ENCODE assay signal across 25 cellular contexts in genomic region chr1:163885510-163885909, GRCh38.
A peak's percentile ranks its signal among the peaks of the same experiment; 100 is the strongest.
DNase-seq lines count a peak whose midpoint lies in the region; ATAC-seq, FAIRE-seq and TF ChIP-seq lines count a peak whose summit lies in the region.
"Had no signal": no experiment of that assay in that cellular context is flagged by ENCODE, and none has a peak within 500 bp of the region (broad histone marks: within the 10 kb centered on the region; RNA-seq: fewer than 3 reads in every experiment).

No MANE protein-coding gene starts in this region.

- H3K27me3 ChIP-seq in HepG2 (ENCODE audit: control insufficient read depth in 1 of 2, insufficient read depth in 2 of 2, low read length in 2 of 2) = no peaks in the 10 kb centered on the region
- H3K27me3 ChIP-seq in right lobe of liver = no peaks in the 10 kb centered on the region
- no peaks in the 10 kb centered on the region for H3K27me3 ChIP-seq in bronchial epithelial cell (ENCODE audit: control insufficient read depth, insufficient read depth, low read length)
- H3K27me3 ChIP-seq in upper lobe of right lung = no peaks in the 10 kb centered on the region
- no peaks in the 10 kb centered on the region for H3K27me3 ChIP-seq in H7 (ENCODE audit: control insufficient read depth, insufficient read depth, low read length)
- H3K27me3 ChIP-seq: BLaER1 treated with 17β-estradiol and CSF1 and Interleukin-3, amounts not matched to agents 10 nM and 100 nM had no signal

- no peak for TF ChIP-seq RAD21 in HepG2 (CRISPR knock-in tag; IDR thresholded peaks at IDR 0.05)

- POLR2A ChIA-PET in HepG2 (lab: Yijun Ruan, JAX) = no interaction called here

- in situ Hi-C loops in HepG2 (cut with HindIII; ENCODE audit: extremely low pct_ligation_motif_present, low pct_unique_long_range_greater_than_20kb) = no loop called here

- intact Hi-C loops in HepG2 (cut with micrococcal nuclease; ENCODE audit: unreplicated experiment) (no loop called here), right lobe of liver (cut with DNase I) (no loop called here), upper lobe of right lung (cut with DNase I) (no loop called here)

- 54% methylated on average over 8 of the region's 8 CpGs for WGBS in HepG2 (ENCODE audit: low lambda C conversion rate)
- WGBS in right lobe of liver (ENCODE audit: insufficient coverage, low coverage, low lambda C conversion rate, missing lambda C conversion rate) = 65% methylated on average over 2 of the region's 8 CpGs

- H3K79me2 ChIP-seq in HepG2 (ENCODE audit: insufficient read depth, low read length) = no peaks in the 10 kb centered on the region

- TF ChIP-seq EP300 in HepG2 (IDR thresholded peaks at IDR 0.05; ENCODE audit: low read depth in 2 of 2, low read length in 2 of 2) (no peak), HepG2 (CRISPR knock-in tag; IDR thresholded peaks at IDR 0.05; ENCODE audit: borderline replicate concordance) (no peak)

- FAIRE-seq in HepG2 (lab: Jason Lieb, UNC) (no peak), bronchial epithelial cell (lab: Jason Lieb, UNC) (peak; percentile 18)
- FAIRE-seq: A549, GM12878, GM12892, GM18507 had no signal

- no peak overlapping the region for H3K4me2 ChIP-seq in HepG2 (ENCODE audit: low read depth, low read length)
- H3K4me2 ChIP-seq: A549; BLaER1 treated with 17β-estradiol and CSF1 and Interleukin-3, amounts not matched to agents 10 nM and 100 nM had no signal

- TF ChIP-seq POLR2A in HepG2 (IDR thresholded peaks at IDR 0.05; ENCODE audit: insufficient read depth in 1 of 2, low read depth in 2 of 2, low read length in 2 of 2) (no peak), right lobe of liver (IDR thresholded peaks at IDR 0.05) (no peak)

- TF ChIP-seq CTCF in HepG2 (CRISPR knock-in tag; IDR thresholded peaks at IDR 0.05) = no peak
- no peak for TF ChIP-seq CTCF in right lobe of liver (IDR thresholded peaks at IDR 0.05)
- no peak for TF ChIP-seq CTCF in bronchial epithelial cell (IDR thresholded peaks at IDR 0.05; ENCODE audit: insufficient read depth, low read length, severe bottlenecking)
- no peak for TF ChIP-seq CTCF in upper lobe of right lung (IDR thresholded peaks at IDR 0.05)

- CTCF ChIA-PET in HepG2 (lab: Yijun Ruan, JAX; ENCODE audit: low intra/inter-chr PET ratio, low total read pairs) = no interaction called here

- H3K36me3 ChIP-seq in HepG2 (replicated peaks in 1 of 2; ENCODE audit: control insufficient read depth in 1 of 2, insufficient read depth in 2 of 2, low read length in 2 of 2) (no peaks in the 10 kb centered on the region), right lobe of liver (no peaks in the 10 kb centered on the region), bronchial epithelial cell (ENCODE audit: control insufficient read depth, insufficient read depth, low read length) (no peaks in the 10 kb centered on the region), upper lobe of right lung (no peaks in the 10 kb centered on the region), H7 (replicated peaks; ENCODE audit: control insufficient read depth, insufficient read depth, low read length) (no peaks in the 10 kb centered on the region)
- H3K36me3 ChIP-seq: BLaER1 treated with 17β-estradiol and CSF1 and Interleukin-3, amounts not matched to agents 10 nM and 100 nM had no signal

- H3K4me3 ChIP-seq in HepG2 (replicated peaks in 1 of 3; ENCODE audit: insufficient read depth in 1 of 3, low read depth in 2 of 3, low read length in 3 of 3) (no peak overlapping the region), right lobe of liver (no peak overlapping the region), bronchial epithelial cell (ENCODE audit: low read depth, low read length) (no peak overlapping the region), upper lobe of right lung (no peak overlapping the region), H7 (ENCODE audit: insufficient read depth, low read depth, low read length) (no peak overlapping the region)
- H3K4me3 ChIP-seq: A549; BLaER1 treated with 17β-estradiol and CSF1 and Interleukin-3, amounts not matched to agents 10 nM and 100 nM; GM12878 had no signal

- H4K20me1 ChIP-seq in HepG2 (ENCODE audit: insufficient read depth, low read length) = no peaks in the 10 kb centered on the region
- H4K20me1 ChIP-seq: BLaER1 treated with 17β-estradiol and CSF1 and Interleukin-3, amounts not matched to agents 10 nM and 100 nM had no signal

- H3K27ac ChIP-seq in HepG2 (ENCODE audit: extremely low read length, insufficient read depth, low read length) (no peak overlapping the region), right lobe of liver (no peak overlapping the region), upper lobe of right lung (no peak overlapping the region)
- H3K27ac ChIP-seq: 22Rv1; A549; BLaER1 treated with 17β-estradiol and CSF1 and Interleukin-3, amounts not matched to agents 10 nM and 100 nM; C4-2B had no signal

- no peak for DNase-seq in HepG2 (ENCODE audit: low spot score)
- DNase-seq in right lobe of liver = no peak
- DNase-seq in bronchial epithelial cell (ENCODE audit: low read depth) = no peak
- no peak for DNase-seq in upper lobe of right lung
- no peak for DNase-seq in H7
- no peak for DNase-seq in NCI-H526 (lab: John Stamatoyannopoulos, UW)
- DNase-seq: AML-193; Caco-2; Calu3; CD4-positive, alpha-beta T cell; CD8-positive, alpha-beta T cell; DMS 273 treated with DMSO at 0.1 percent for 48 hours; DMS153; DMS53; DMS79; DND-41; EL; GDM1 had no signal

- no peak overlapping the region for H2AFZ ChIP-seq in HepG2 (ENCODE audit: low read length)

- BruUV-seq in HepG2 (replicated peaks; lab: Mats Ljungman, UMichigan) = no TSS peak

- H3K4me1 ChIP-seq in HepG2 (ENCODE audit: insufficient read depth, low read length) = no peaks in the 10 kb centered on the region; the same call in 1 of the 2 replicates
- no peaks in the 10 kb centered on the region for H3K4me1 ChIP-seq in right lobe of liver
- no peaks in the 10 kb centered on the region for H3K4me1 ChIP-seq in upper lobe of right lung
- H3K4me1 ChIP-seq: A549; BLaER1 treated with 17β-estradiol and CSF1 and Interleukin-3, amounts not matched to agents 10 nM and 100 nM had no signal

- no peak overlapping the region for H3K9ac ChIP-seq in HepG2 (ENCODE audit: insufficient read depth, low read depth, low read length)
- H3K9ac ChIP-seq: BLaER1 treated with 17β-estradiol and CSF1 and Interleukin-3, amounts not matched to agents 10 nM and 100 nM had no signal

- H3K9me3 ChIP-seq in HepG2 (ENCODE audit: low read length) (peaks cover 70% of the 10 kb centered on the region), right lobe of liver (no peaks in the 10 kb centered on the region), upper lobe of right lung (no peaks in the 10 kb centered on the region)
- H3K9me3 ChIP-seq: A549; BLaER1 treated with 17β-estradiol and CSF1 and Interleukin-3, amounts not matched to agents 10 nM and 100 nM; Caco-2 had no signal

- no peak for ATAC-seq in HepG2
- ATAC-seq in right lobe of liver = no peak
- ATAC-seq in upper lobe of right lung = peak; percentile 33
- ATAC-seq: A549; CD8-positive, alpha-beta T cell; GM12878 had no signal

TF ChIP-seq in HepG2, 621 proteins besides CTCF, POLR2A, EP300 and RAD21:
- TF ChIP-seq PRDM15 (CRISPR knock-in tag; IDR thresholded peaks at IDR 0.05) (0 out of 2 replicates have a peak, but pooled peaks have one; percentile 37), HNF1B (CRISPR knock-in tag; IDR thresholded peaks at IDR 0.05) (no peak), ZBTB3 (CRISPR knock-in tag; IDR thresholded peaks at IDR 0.05; ENCODE audit: borderline replicate concordance, low read depth) (no peak)
